In genomic region chr22:48658246-48658645, GRCh38 we compare ENCODE assay signal across 16 cellular contexts.
A peak's percentile ranks its signal among the peaks of the same experiment; 100 is the strongest.
DNase-seq lines count a peak whose midpoint lies in the region; ATAC-seq and TF ChIP-seq lines count a peak whose summit lies in the region.
"Had no signal": no experiment of that assay in that cellular context is flagged by ENCODE, and none has a peak within 500 bp of the region (broad histone marks: within the 10 kb centered on the region; RNA-seq: fewer than 3 reads in every experiment).

No MANE protein-coding gene starts in this region.

- H3K36me3 ChIP-seq in heart right ventricle (no peaks in the 10 kb centered on the region), right atrium auricular region (no peaks in the 10 kb centered on the region)
- H3K36me3 ChIP-seq: BLaER1 treated with 17β-estradiol and CSF1 and Interleukin-3, amounts not matched to agents 10 nM and 100 nM had no signal

- ATAC-seq in Right ventricle myocardium inferior (no peak), heart right ventricle (no peak), left ventricle myocardium superior (no peak)
- ATAC-seq: A549; CD8-positive, alpha-beta T cell had no signal

- peaks cover 0 to 6% (median 0%) of the 10 kb centered on the region in 7 donors for H3K27me3 ChIP-seq in heart right ventricle
- H3K27me3 ChIP-seq in right atrium auricular region = no peaks in the 10 kb centered on the region
- H3K27me3 ChIP-seq: BLaER1 treated with 17β-estradiol and CSF1 and Interleukin-3, amounts not matched to agents 10 nM and 100 nM had no signal

- 85% methylated on average over 15 of the region's 15 CpGs for WGBS in heart right ventricle, 2 donors

- H3K9me3 ChIP-seq in heart right ventricle (peaks cover 0 to 17% (median under 1%) of the 10 kb centered on the region in 11 donors), right atrium auricular region (peaks cover 0 to 2% of the 10 kb centered on the region in 2 donors)
- H3K9me3 ChIP-seq: A549 had no signal

- peak; percentile 1 for DNase-seq in Right ventricle myocardium inferior (ENCODE audit: missing footprints)
- DNase-seq in heart right ventricle = no peak
- DNase-seq in left ventricle myocardium superior = peak; percentile 11
- no peak for DNase-seq in right atrium auricular region (ENCODE audit: low spot score)
- no peak for DNase-seq in medulla oblongata (ENCODE audit: extremely low spot score)
- DNase-seq: AML-193; Caco-2; Calu3; CD4-positive, alpha-beta T cell; CD8-positive, alpha-beta T cell; DMS79 treated with DMSO at 0.1 percent for 48 hours; GF-D8 had no signal

- intact Hi-C loops in Right ventricle myocardium inferior (cut with DNase I) (no loop called here), heart right ventricle (cut with DNase I) (no loop called here), left ventricle myocardium superior (cut with micrococcal nuclease) (no loop called here)

- no peak overlapping the region for H3K27ac ChIP-seq in heart right ventricle
- H3K27ac ChIP-seq in right atrium auricular region = no peak overlapping the region
- H3K27ac ChIP-seq: 22Rv1; A549; BLaER1 treated with 17β-estradiol and CSF1 and Interleukin-3, amounts not matched to agents 10 nM and 100 nM; C4-2B had no signal

- H3K4me3 ChIP-seq in heart right ventricle = no peak overlapping the region
- H3K4me3 ChIP-seq in right atrium auricular region = no peak overlapping the region
- H3K4me3 ChIP-seq: A549; BLaER1 treated with 17β-estradiol and CSF1 and Interleukin-3, amounts not matched to agents 10 nM and 100 nM had no signal

- TF ChIP-seq CTCF in heart right ventricle (IDR thresholded peaks at IDR 0.05) (no peak), right atrium auricular region (IDR thresholded peaks at IDR 0.05) (no peak)

- H3K4me1 ChIP-seq in heart right ventricle (no peaks in the 10 kb centered on the region), right atrium auricular region (no peaks in the 10 kb centered on the region)
- H3K4me1 ChIP-seq: A549, Caco-2 had no signal

Comparison
In these comparisons a context has a peak if more than half of its experiments do, and no peak if none do; other contexts are left out.
1. DNase-seq: peak in Right ventricle myocardium inferior (single experiment) and left ventricle myocardium superior (single experiment); none in heart right ventricle (0 of 2), right atrium auricular region (single experiment) and medulla oblongata (single experiment).